Comparison of ENCODE assay signal across 10 cellular contexts in genomic region chr1:94865369-94865768, GRCh38. TPM values are rescaled to one million over a fixed set of nuclear protein-coding genes. Genes with fewer than 3 reads are reported as not detected.
DNase-seq lines count a peak whose midpoint lies in the region; ATAC-seq and TF ChIP-seq lines count a peak whose summit lies in the region.
"Had no signal": no experiment of that assay in that cellular context is flagged by ENCODE, and none has a peak within 500 bp of the region (broad histone marks: within the 10 kb centered on the region; RNA-seq: fewer than 3 reads in every experiment).

No MANE protein-coding gene starts in this region.

- no peak for ATAC-seq in GM19455 (IDR thresholded peaks at IDR 0.05; ENCODE audit: unreplicated experiment)
- ATAC-seq: GM12878 had no signal

- intact Hi-C loops in esophagus squamous epithelium (cut with DNase I) (no loop called here), tibial artery (cut with DNase I; ENCODE audit: low total_unique reads) (no loop called here), spleen (cut with DNase I; ENCODE audit: low total_unique reads) (no loop called here)

- no peaks in the 10 kb centered on the region for H3K9me3 ChIP-seq in SJCRH30 (replicated peaks)
- H3K9me3 ChIP-seq in esophagus squamous epithelium: no peaks in the 10 kb centered on the region
- H3K9me3 ChIP-seq in mucosa of rectum (ENCODE audit: control insufficient read depth in 2 of 2, low read length in 2 of 2): no peaks in the 10 kb centered on the region
- no peaks in the 10 kb centered on the region for H3K9me3 ChIP-seq in tibial artery
- no peaks in the 10 kb centered on the region for H3K9me3 ChIP-seq in spleen

- TF ChIP-seq CTCF in esophagus squamous epithelium (IDR thresholded peaks at IDR 0.05): no peak
- TF ChIP-seq CTCF in tibial artery (IDR thresholded peaks at IDR 0.05): no peak
- TF ChIP-seq CTCF in spleen (IDR thresholded peaks at IDR 0.05 in 8 of 11, conservative IDR thresholded peaks at IDR 0.05 in 3 of 11): no peak

- H3K9ac ChIP-seq in mucosa of rectum (ENCODE audit: low read depth in 1 of 2, low read length in 2 of 2): no peak overlapping the region

- 32 to 35% methylated on average over 4 of the region's 4 CpGs for WGBS in esophagus squamous epithelium, 2 donors
- WGBS in spleen, 5 donors: 75 to 89% (median 84%) methylated on average over 4 of the region's 4 CpGs

- DNase-seq in SJCRH30 (peak; percentile 75 to 92), esophagus squamous epithelium (lab: John Stamatoyannopoulos, UW) (no peak), tibial artery (no peak), NCI-H1105 (lab: John Stamatoyannopoulos, UW) (no peak), spleen (no peak), iPS-NIHi11 (ENCODE audit: low spot score) (no peak)
- DNase-seq: NCI-H1105 treated with DMSO at 0.1 percent for 48 hours had no signal

- H3K4me3 ChIP-seq in SJCRH30 (peak overlapping the region; percentile 17), esophagus squamous epithelium (peak overlapping the region in 1 of 4 donors; percentile 1), mucosa of rectum (ENCODE audit: low read length in 2 of 2) (no peak overlapping the region), tibial artery (no peak overlapping the region), spleen (no peak overlapping the region)
- H3K4me3 ChIP-seq: GM12878 had no signal

- H3K27ac ChIP-seq in SJCRH30 (peak overlapping the region; percentile 55), esophagus squamous epithelium (peak overlapping the region; percentile 84 to 95 (median 90)), mucosa of rectum (ENCODE audit: low read depth in 2 of 2, low read length in 2 of 2) (peak overlapping the region; percentile 67 to 72), tibial artery (peak overlapping the region; percentile 76 to 81), spleen (peak overlapping the region in 4 of 8 donors; percentile 16 to 59 (median 34))

- no peak for TF ChIP-seq POLR2A in esophagus squamous epithelium (IDR thresholded peaks at IDR 0.05)
- no peak for TF ChIP-seq POLR2A in spleen (IDR thresholded peaks at IDR 0.05)

- H3K4me1 ChIP-seq in SJCRH30: peaks cover 40% of the 10 kb centered on the region
- peaks cover 37 to 90% (median 40%) of the 10 kb centered on the region in 3 donors for H3K4me1 ChIP-seq in esophagus squamous epithelium
- H3K4me1 ChIP-seq in mucosa of rectum (ENCODE audit: control insufficient read depth in 2 of 2, insufficient read depth in 2 of 2, low read length in 2 of 2): peaks cover 0 to 6% of the 10 kb centered on the region in 2 donors
- H3K4me1 ChIP-seq in tibial artery: peaks cover 0 to 61% (median 48%) of the 10 kb centered on the region in 4 donors
- peaks cover 0 to 24% (median 4%) of the 10 kb centered on the region in 6 donors for H3K4me1 ChIP-seq in spleen

- H3K36me3 ChIP-seq in SJCRH30 (no peaks in the 10 kb centered on the region), esophagus squamous epithelium (no peaks in the 10 kb centered on the region), mucosa of rectum (ENCODE audit: control insufficient read depth in 2 of 2, insufficient read depth in 2 of 2, low read length in 2 of 2) (peaks cover 25 to 31% of the 10 kb centered on the region in 2 donors), tibial artery (no peaks in the 10 kb centered on the region), spleen (no peaks in the 10 kb centered on the region)

- H3K27me3 ChIP-seq in SJCRH30: no peaks in the 10 kb centered on the region
- no peaks in the 10 kb centered on the region for H3K27me3 ChIP-seq in esophagus squamous epithelium
- H3K27me3 ChIP-seq in mucosa of rectum (ENCODE audit: control insufficient read depth in 2 of 2, insufficient read depth in 2 of 2, low read length in 2 of 2): no peaks in the 10 kb centered on the region
- H3K27me3 ChIP-seq in tibial artery: no peaks in the 10 kb centered on the region
- H3K27me3 ChIP-seq in spleen (replicated peaks in 1 of 7): no peaks in the 10 kb centered on the region

RNA-seq across cellular contexts. Expression of gene SLC44A3, which starts 45.2 kb away (rescaled TPM):
- total RNA-seq in SJCRH30 (2014; rRNA removed; shearing (Covaris generic)): 0.10 TPM in 1 of 2 replicates, not detected in the other
- 10 to 100 TPM in 2 of 4 donors, 1 to 10 TPM in 2; 5.4 to 11.7 (median 9.4) TPM for total RNA-seq in esophagus squamous epithelium
- 1 to 10 TPM in 3 of 7 donors, under 1 TPM in 4; 0.65 to 4.0 (median 0.97) TPM for total RNA-seq in spleen
- under 1 TPM; 0.28 to 0.58 (median 0.32) TPM for polyA plus RNA-seq in spleen
- total RNA-seq: GM12878 had no signal
- polyA plus RNA-seq: GM12878 had no signal

Comparison
In these comparisons a context has a peak if more than half of its experiments do, and no peak if none do; other contexts are left out.
1. DNase-seq: peak in SJCRH30 (2 of 2); none in esophagus squamous epithelium (single experiment), tibial artery (0 of 2), NCI-H1105 (single experiment), spleen (single experiment) and iPS-NIHi11 (single experiment).